ENCODE assay signal across 17 cellular contexts in the genomic region with DNA sequence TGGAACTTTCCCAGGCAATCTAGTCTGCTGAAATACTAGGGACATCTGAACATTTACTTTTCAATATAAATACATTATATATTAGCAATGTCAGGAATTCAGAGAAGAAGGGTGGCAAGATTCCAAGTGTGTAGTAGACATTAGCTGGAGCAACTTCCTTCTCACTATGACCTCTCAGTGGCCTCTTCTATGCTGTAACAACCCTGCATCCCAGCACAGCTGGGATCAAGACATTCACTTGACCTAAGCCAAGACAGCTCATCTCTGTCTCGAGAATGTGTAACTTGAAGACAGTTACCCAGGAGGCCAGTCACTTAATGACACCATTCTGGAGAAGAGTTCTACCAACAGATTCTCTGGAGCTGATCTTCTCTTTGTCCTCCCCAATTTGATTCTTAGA.
DNase-seq lines count a peak whose midpoint lies in the region; ATAC-seq lines count a peak whose summit lies in the region.
"Had no signal": no experiment of that assay in that cellular context is flagged by ENCODE, and none has a peak within 500 bp of the region (broad histone marks: within the 10 kb centered on the region; RNA-seq: fewer than 3 reads in every experiment).

No MANE protein-coding gene starts in this region.

- H3K4me1 Mint-ChIP-seq in T-cell (no peaks in the 10 kb centered on the region), T-helper 17 cell (peaks cover 2% of the 10 kb centered on the region)
- H3K4me1 Mint-ChIP-seq: immature natural killer cell had no signal

- DNase-seq in GM03348 (ENCODE audit: low spot score) (peak; percentile 60), RKO (ENCODE audit: low spot score) (peak; percentile 20), fibroblast of peridontal ligament (ENCODE audit: extremely low read depth) (peak; percentile 72), renal cortical epithelial cell (ENCODE audit: low read depth) (peak; percentile 77), cerebellar cortex (ENCODE audit: low spot score) (no peak), T-cell (no peak), T-helper 17 cell (no peak)
- DNase-seq: DMS79 treated with DMSO at 0.1 percent for 48 hours, immature natural killer cell, midbrain, NCI-H2081 treated with DMSO at 0.1 percent for 48 hours, NCI-H69, ovary, RPMI8226, T-helper 2 cell had no signal

- CTCF ChIA-PET in T-cell (lab: Charles Lee), result no interaction called here

- ATAC-seq in T-cell (replicated peaks in 1 of 4) (no peak), T-helper 17 cell (no peak)
- ATAC-seq: GM12878 had no signal

- H3K36me3 Mint-ChIP-seq in T-cell, result no peaks in the 10 kb centered on the region
- H3K36me3 Mint-ChIP-seq in T-helper 17 cell (ENCODE audit: low read depth), result no peaks in the 10 kb centered on the region
- H3K36me3 Mint-ChIP-seq: immature natural killer cell had no signal

- no peak overlapping the region for H3K27ac Mint-ChIP-seq in T-cell
- no peak overlapping the region for H3K27ac Mint-ChIP-seq in T-helper 17 cell
- H3K27ac Mint-ChIP-seq: activated T-helper 1 cell treated with anti-CD3 and anti-CD28 coated beads, Interleukin-12 subunit alpha, Interleukin-12 subunit beta, Interleukin-2, Interleukin-4 antibody, amounts not matched to agents 30 ng/mL and 10 ng/mL and 1 ng/mL, durations not matched to agents 14 hours and 24 hours and 36 hours; immature natural killer cell had no signal

- no peaks in the 10 kb centered on the region for H3K9me3 Mint-ChIP-seq in T-cell
- H3K9me3 Mint-ChIP-seq: immature natural killer cell had no signal

- H3K27me3 Mint-ChIP-seq in T-cell, result peaks cover 0 to 9% of the 10 kb centered on the region in 2 donors
- H3K27me3 Mint-ChIP-seq in T-helper 17 cell, result peaks cover 23% of the 10 kb centered on the region

- POLR2A ChIA-PET in T-cell (lab: Charles Lee), result no interaction called here

- H3K4me3 Mint-ChIP-seq in T-cell, result no peak overlapping the region
- no peak overlapping the region for H3K4me3 Mint-ChIP-seq in T-helper 17 cell
- H3K4me3 Mint-ChIP-seq: activated T-helper 1 cell treated with anti-CD3 and anti-CD28 coated beads, Interleukin-12 subunit alpha, Interleukin-12 subunit beta, Interleukin-2, Interleukin-4 antibody, amounts not matched to agents 30 ng/mL and 10 ng/mL and 1 ng/mL, durations not matched to agents 14 hours and 24 hours and 36 hours; immature natural killer cell had no signal

- H3K9me3 ChIP-seq in T-helper 17 cell (ENCODE audit: control insufficient read depth, low read length, poor library complexity, severe bottlenecking), result no peaks in the 10 kb centered on the region
- H3K9me3 ChIP-seq: ovary had no signal

Comparison
In these comparisons a context has a peak if more than half of its experiments do, and no peak if none do; other contexts are left out.
1. DNase-seq: peak in GM03348 (single experiment), RKO (single experiment), fibroblast of peridontal ligament (single experiment) and renal cortical epithelial cell (single experiment); none in cerebellar cortex (single experiment), T-cell (0 of 34) and T-helper 17 cell (0 of 3).